In genomic region chr2:42225573-42225972, GRCh38 we compare ENCODE assay signal across 27 cellular contexts.
"Had no signal": no experiment of that assay in that cellular context is flagged by ENCODE, and none has a peak within 500 bp of the region (broad histone marks: within the 10 kb centered on the region; RNA-seq: fewer than 3 reads in every experiment).

No MANE protein-coding gene starts in this region.

- H3K36me3 Mint-ChIP-seq: natural killer cell had no signal

- H3K9ac ChIP-seq: neural progenitor cell, parathyroid adenoma had no signal

- H3K4me1 ChIP-seq: neural progenitor cell, testis had no signal

- H3K9me3 Mint-ChIP-seq: mesothelial cell of epicardium; naive B cell; natural killer cell; nephron progenitor cell; neural progenitor cell; stimulated activated naive B cell treated with anti-CD40 and anti-IgM and Interleukin-4, amounts not matched to agents 10 μg/mL and 1 μg/mL and 100 μg/mL, for 72 hours had no signal

- ATAC-seq: natural killer cell; sciatic nerve; stimulated activated naive B cell treated with anti-CD40 and anti-IgM and Interleukin-4, amounts not matched to agents 10 μg/mL and 1 μg/mL and 100 μg/mL, for 72 hours; stimulated activated naive CD8-positive, alpha-beta T cell treated with anti-CD3 and anti-CD28 coated beads, Interleukin-15, Interleukin-2, amounts not matched to agents 100 U/mL and 50 U/mL, for 24 hours had no signal

- H3K9me3 ChIP-seq: left ventricle myocardium inferior, neutrophil, right atrium auricular region, stomach, testis, thyroid gland, transverse colon, upper lobe of left lung, vagina had no signal

- H3K4me3 Mint-ChIP-seq: mesothelial cell of epicardium, natural killer cell, nephron progenitor cell, neural progenitor cell had no signal

- H3K4me3 ChIP-seq: left ventricle myocardium inferior, lung, neural progenitor cell, right atrium auricular region, skin epidermis, stomach, testis, thyroid gland, transverse colon, upper lobe of left lung, vagina had no signal

- H3K27ac ChIP-seq: left ventricle myocardium inferior, neural progenitor cell, parathyroid adenoma, right atrium auricular region, skin epidermis, stomach, testis, thyroid gland, upper lobe of left lung, vagina had no signal

- H3K36me3 ChIP-seq: left ventricle myocardium inferior, neural progenitor cell, neutrophil, right atrium auricular region, stomach, thyroid gland, transverse colon, vagina had no signal

- DNase-seq: islet precursor cell; left ventricle myocardium inferior; mesendoderm; naive B cell; natural killer cell; nephron progenitor cell; occipital lobe; stimulated activated CD4-positive, alpha-beta T cell treated with anti-CD3 and anti-CD28 coated beads, Interleukin-12 subunit alpha, Interleukin-12 subunit beta, amount 100 ng/mL, for 4 hours; stimulated activated CD4-positive, alpha-beta T cell treated with anti-CD3 and anti-CD28 coated beads, Interleukin-15, amount 100 ng/mL, for 24 hours; stimulated activated CD4-positive, alpha-beta T cell treated with anti-CD3 and anti-CD28 coated beads, Interleukin-2, amount 100 ng/mL, for 24 hours; stimulated activated CD4-positive, alpha-beta T cell treated with anti-CD3 and anti-CD28 coated beads, Interleukin-4, amount 100 ng/mL, for 1 hour; stimulated activated naive B cell treated with anti-CD40 and anti-IgM and Interleukin-4, amounts not matched to agents 10 μg/mL and 1 μg/mL and 100 μg/mL, for 72 hours; stimulated activated naive CD8-positive, alpha-beta T cell treated with anti-CD3 and anti-CD28 coated beads, Interleukin-15, Interleukin-2, amounts not matched to agents 100 U/mL and 50 U/mL, for 24 hours; stomach; testis; thyroid gland; transverse colon; upper lobe of left lung had no signal

- H3K27me3 ChIP-seq: neural progenitor cell, neutrophil, right atrium auricular region, stomach, testis, thyroid gland, transverse colon, upper lobe of left lung, vagina had no signal

- H3K4me2 ChIP-seq: neural progenitor cell had no signal

- H3K27me3 Mint-ChIP-seq: naive B cell; stimulated activated naive B cell treated with anti-CD40 and anti-IgM and Interleukin-4, amounts not matched to agents 10 μg/mL and 1 μg/mL and 100 μg/mL, for 72 hours had no signal

- H3K27ac Mint-ChIP-seq: mesothelial cell of epicardium, natural killer cell, neural progenitor cell had no signal
